In the genomic region with DNA sequence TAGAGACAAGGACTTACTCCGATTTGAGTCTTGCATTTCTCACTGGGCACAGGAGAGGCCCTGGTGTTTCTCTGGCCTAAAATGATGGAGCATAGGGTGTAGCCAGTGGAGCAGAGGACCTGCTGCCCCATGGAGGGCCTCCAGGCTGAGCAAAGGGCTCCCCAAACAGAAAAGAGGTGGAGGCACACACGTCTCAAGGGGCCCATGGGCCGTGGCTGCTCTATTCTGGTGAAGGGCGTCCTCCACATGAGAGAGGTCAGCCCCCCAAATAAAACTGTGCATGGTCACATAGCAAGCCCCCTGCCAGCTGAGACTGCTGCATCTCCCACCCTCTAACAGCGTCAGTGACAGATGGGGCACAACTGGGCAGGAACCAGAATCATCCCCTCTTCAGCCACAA, we compare ENCODE assay signal across 17 cellular contexts. TPM values are rescaled to one million over a fixed set of nuclear protein-coding genes. Genes with fewer than 3 reads are reported as not detected.
DNase-seq lines count a peak whose midpoint lies in the region; ATAC-seq lines count a peak whose summit lies in the region.
"Had no signal": no experiment of that assay in that cellular context is flagged by ENCODE, and none has a peak within 500 bp of the region (broad histone marks: within the 10 kb centered on the region; RNA-seq: fewer than 3 reads in every experiment).

No MANE protein-coding gene starts in this region.

- intact Hi-C loops in left cardiac atrium (cut with DNase I) = no loop called here

- no peak overlapping the region for H3K4me3 Mint-ChIP-seq in stimulated activated naive B cell treated with anti-CD40 and anti-IgM and Interleukin-4, amounts not matched to agents 10 μg/mL and 1 μg/mL and 100 μg/mL, for 72 hours
- H3K4me3 Mint-ChIP-seq: B cell; CD4-positive, alpha-beta memory T cell; HFFc6 had no signal

- no peak for ATAC-seq in stimulated activated naive B cell treated with anti-CD40 and anti-IgM and Interleukin-4, amounts not matched to agents 10 μg/mL and 1 μg/mL and 100 μg/mL, for 72 hours (replicated peaks)
- no peak for ATAC-seq in left cardiac atrium
- ATAC-seq in stimulated activated naive CD8-positive, alpha-beta T cell treated with anti-CD3 and anti-CD28 coated beads, Interleukin-15, Interleukin-2, amounts not matched to agents 100 U/mL and 50 U/mL, for 24 hours = no peak
- no peak for ATAC-seq in GM21390 (IDR thresholded peaks at IDR 0.05; ENCODE audit: unreplicated experiment)

- H3K9me3 Mint-ChIP-seq in stimulated activated naive B cell treated with anti-CD40 and anti-IgM and Interleukin-4, amounts not matched to agents 10 μg/mL and 1 μg/mL and 100 μg/mL, for 72 hours = no peaks in the 10 kb centered on the region
- H3K9me3 Mint-ChIP-seq: HFFc6 had no signal

- peak overlapping the region; percentile 25 for H3K27ac Mint-ChIP-seq in stimulated activated naive B cell treated with anti-CD40 and anti-IgM and Interleukin-4, amounts not matched to agents 10 μg/mL and 1 μg/mL and 100 μg/mL, for 72 hours
- H3K27ac Mint-ChIP-seq: B cell; CD4-positive, alpha-beta memory T cell; HFFc6 had no signal

- peaks cover 0 to 2% of the 10 kb centered on the region in 2 donors for H3K4me1 Mint-ChIP-seq in stimulated activated naive B cell treated with anti-CD40 and anti-IgM and Interleukin-4, amounts not matched to agents 10 μg/mL and 1 μg/mL and 100 μg/mL, for 72 hours
- H3K4me1 Mint-ChIP-seq: B cell; CD4-positive, alpha-beta memory T cell had no signal

- DNase-seq in activated CD8-positive, alpha-beta memory T cell treated with anti-CD3 and anti-CD28 coated beads, Interleukin-2, amount 50 U/mL, for 48 hours = peak; percentile 25
- no peak for DNase-seq in activated CD8-positive, alpha-beta memory T cell treated with anti-CD3 and anti-CD28 coated beads for 24 hours
- DNase-seq in mesenteric fat pad (ENCODE audit: low spot score) = peak; percentile 77
- DNase-seq in stimulated activated naive B cell treated with anti-CD40 and anti-IgM and Interleukin-4, amounts not matched to agents 10 μg/mL and 1 μg/mL and 100 μg/mL, for 72 hours = no peak
- DNase-seq in left cardiac atrium = no peak
- no peak for DNase-seq in stimulated activated naive CD8-positive, alpha-beta T cell treated with anti-CD3 and anti-CD28 coated beads, Interleukin-15, Interleukin-2, amounts not matched to agents 100 U/mL and 50 U/mL, for 24 hours
- DNase-seq: C1 segment of cervical spinal cord; Calu3; CD4-positive, alpha-beta memory T cell; COR-L47; DMS53; DMS79 treated with DMSO at 0.1 percent for 48 hours; GF-D8; GOT3; HFFc6 had no signal

- peaks cover 10 to 11% of the 10 kb centered on the region in 2 donors for H3K27me3 Mint-ChIP-seq in stimulated activated naive B cell treated with anti-CD40 and anti-IgM and Interleukin-4, amounts not matched to agents 10 μg/mL and 1 μg/mL and 100 μg/mL, for 72 hours

- H3K36me3 Mint-ChIP-seq in stimulated activated naive B cell treated with anti-CD40 and anti-IgM and Interleukin-4, amounts not matched to agents 10 μg/mL and 1 μg/mL and 100 μg/mL, for 72 hours = no peaks in the 10 kb centered on the region
- H3K36me3 Mint-ChIP-seq: CD4-positive, alpha-beta memory T cell had no signal

RNA-seq across cellular contexts. Expression of a gene that starts 41.4 kb away (rescaled TPM):
- 8.7 TPM for total RNA-seq in mesenteric fat pad
- total RNA-seq in left cardiac atrium = 1 to 10 TPM; 3.1 to 3.5 TPM
- total RNA-seq: HFFc6 had no signal

RNA-seq across cellular contexts. Expression of a gene that starts 52.1 kb away (rescaled TPM):
- 25.4 TPM for total RNA-seq in mesenteric fat pad
- total RNA-seq in left cardiac atrium = 10 to 100 TPM; 13.8 to 19.3 TPM

Comparison
In these comparisons a context has a peak if more than half of its experiments do, and no peak if none do; other contexts are left out.
1. DNase-seq: peak in activated CD8-positive, alpha-beta memory T cell treated with anti-CD3 and anti-CD28 coated beads, Interleukin-2, amount 50 U/mL, for 48 hours (single experiment) and mesenteric fat pad (single experiment); none in activated CD8-positive, alpha-beta memory T cell treated with anti-CD3 and anti-CD28 coated beads for 24 hours (single experiment), stimulated activated naive B cell treated with anti-CD40 and anti-IgM and Interleukin-4, amounts not matched to agents 10 μg/mL and 1 μg/mL and 100 μg/mL, for 72 hours (single experiment), left cardiac atrium (single experiment) and stimulated activated naive CD8-positive, alpha-beta T cell treated with anti-CD3 and anti-CD28 coated beads, Interleukin-15, Interleukin-2, amounts not matched to agents 100 U/mL and 50 U/mL, for 24 hours (single experiment).